Comparison of ENCODE assay signal across 10 cellular contexts in genomic region chr14:104866451-104867370, GRCh38. TPM values are rescaled to one million over a fixed set of nuclear protein-coding genes. Genes with fewer than 3 reads are reported as not detected.
A peak's percentile ranks its signal among the peaks of the same experiment; 100 is the strongest.
DNase-seq lines count a peak whose midpoint lies in the region; ATAC-seq and TF ChIP-seq lines count a peak whose summit lies in the region.
"Had no signal": no experiment of that assay in that cellular context is flagged by ENCODE, and none has a peak within 500 bp of the region (broad histone marks: within the 10 kb centered on the region; RNA-seq: fewer than 3 reads in every experiment).

No MANE protein-coding gene starts in this region.

- WGBS in urinary bladder: 88% methylated on average over 12 of the region's 12 CpGs

- TF ChIP-seq CTCF in cardiac muscle cell (IDR thresholded peaks at IDR 0.05; ENCODE audit: low read depth, low read length): no peak

- ATAC-seq in Right ventricle myocardium inferior: no peak

- H3K4me3 ChIP-seq in cardiac muscle cell (peak overlapping the region; percentile 59), duodenal mucosa (ENCODE audit: low read depth in 1 of 2, low read length in 2 of 2) (peak overlapping the region; percentile 66 to 75), muscle layer of colon (ENCODE audit: low read depth in 1 of 2, low read length in 2 of 2) (peak overlapping the region; percentile 55 to 85), urinary bladder (ENCODE audit: low read depth, low read length) (peak overlapping the region; percentile 65)

- H3K4me1 ChIP-seq in cardiac muscle cell (ENCODE audit: low read depth) (no peaks in the 10 kb centered on the region), duodenal mucosa (ENCODE audit: control insufficient read depth in 1 of 2, insufficient read depth in 2 of 2, low read length in 2 of 2) (peaks cover 18 to 20% of the 10 kb centered on the region in 2 donors), muscle layer of colon (ENCODE audit: insufficient read depth, low read length) (peaks cover 9% of the 10 kb centered on the region), urinary bladder (ENCODE audit: insufficient read depth) (no peaks in the 10 kb centered on the region)

- DNase-seq in cardiac muscle cell (ENCODE audit: low read depth in 1 of 2, low spot score in 1 of 2) (no peak), Right ventricle myocardium inferior (ENCODE audit: missing footprints) (no peak), AG08395 (ENCODE audit: low spot score) (no peak), NCI-H1930 (lab: John Stamatoyannopoulos, UW) (no peak)
- DNase-seq in stimulated activated CD4-positive, alpha-beta T cell treated with anti-CD3 and anti-CD28 coated beads, Interleukin-1b, Interleukin-23, amount 100 ng/mL, for 48 hours: no peak
- DNase-seq: effector CD8-positive, alpha-beta T cell had no signal

- H3K9me3 ChIP-seq in cardiac muscle cell (ENCODE audit: low read depth) (no peaks in the 10 kb centered on the region), duodenal mucosa (ENCODE audit: control insufficient read depth in 1 of 2, low read length in 2 of 2) (no peaks in the 10 kb centered on the region), muscle layer of colon (ENCODE audit: low read length) (no peaks in the 10 kb centered on the region)

- H3K9ac ChIP-seq in duodenal mucosa (ENCODE audit: low read depth in 1 of 2, low read length in 2 of 2) (peak overlapping the region; percentile 68 to 74), muscle layer of colon (ENCODE audit: low read length) (peak overlapping the region; percentile 33)

- intact Hi-C loops in Right ventricle myocardium inferior (cut with DNase I): no loop called here

- peaks cover 18% of the 10 kb centered on the region for H3K27me3 ChIP-seq in cardiac muscle cell
- peaks cover 0 to 2% of the 10 kb centered on the region in 2 donors for H3K27me3 ChIP-seq in duodenal mucosa (ENCODE audit: control insufficient read depth in 1 of 2, insufficient read depth in 2 of 2, low read length in 2 of 2)
- H3K27me3 ChIP-seq in muscle layer of colon (ENCODE audit: control insufficient read depth in 1 of 2, insufficient read depth in 2 of 2, low read length in 2 of 2): no peaks in the 10 kb centered on the region

- H3K36me3 ChIP-seq in cardiac muscle cell (no peaks in the 10 kb centered on the region), duodenal mucosa (ENCODE audit: control insufficient read depth in 1 of 2, insufficient read depth in 2 of 2, low read length in 2 of 2) (peaks cover 0 to 16% of the 10 kb centered on the region in 2 donors), muscle layer of colon (ENCODE audit: insufficient read depth, low read length) (no peaks in the 10 kb centered on the region), urinary bladder (ENCODE audit: insufficient read depth) (no peaks in the 10 kb centered on the region)

- H3K27ac ChIP-seq in cardiac muscle cell (no peak overlapping the region), duodenal mucosa (ENCODE audit: low read depth, low read length) (no peak overlapping the region), muscle layer of colon (ENCODE audit: low read depth, low read length) (peak overlapping the region; percentile 52), urinary bladder (ENCODE audit: low read depth) (no peak overlapping the region)

RNA-seq across cellular contexts. Expression of gene CEP170B, which starts 1.6 kb away (rescaled TPM):
- 26.5 and 39.5 TPM in 2 replicates for total RNA-seq in cardiac muscle cell
- polyA plus RNA-seq in cardiac muscle cell: 8.3 and 8.8 TPM in 2 replicates
- total RNA-seq in Right ventricle myocardium inferior: 10.5 TPM
- 4.9 TPM for total RNA-seq in urinary bladder
- polyA plus RNA-seq in urinary bladder: 19.2 TPM

RNA-seq across cellular contexts. Expression of gene PLD4, which starts 58.0 kb away (rescaled TPM):
- total RNA-seq in cardiac muscle cell (0.11 and 0.54 TPM in 2 replicates), Right ventricle myocardium inferior (not detected), urinary bladder (6.8 TPM)
- polyA plus RNA-seq in cardiac muscle cell (0.07 and 1.7 TPM in 2 replicates), urinary bladder (0.42 TPM)
- total RNA-seq: Daoy had no signal
